ENCODE assay signal across 17 cellular contexts in the genomic region with DNA sequence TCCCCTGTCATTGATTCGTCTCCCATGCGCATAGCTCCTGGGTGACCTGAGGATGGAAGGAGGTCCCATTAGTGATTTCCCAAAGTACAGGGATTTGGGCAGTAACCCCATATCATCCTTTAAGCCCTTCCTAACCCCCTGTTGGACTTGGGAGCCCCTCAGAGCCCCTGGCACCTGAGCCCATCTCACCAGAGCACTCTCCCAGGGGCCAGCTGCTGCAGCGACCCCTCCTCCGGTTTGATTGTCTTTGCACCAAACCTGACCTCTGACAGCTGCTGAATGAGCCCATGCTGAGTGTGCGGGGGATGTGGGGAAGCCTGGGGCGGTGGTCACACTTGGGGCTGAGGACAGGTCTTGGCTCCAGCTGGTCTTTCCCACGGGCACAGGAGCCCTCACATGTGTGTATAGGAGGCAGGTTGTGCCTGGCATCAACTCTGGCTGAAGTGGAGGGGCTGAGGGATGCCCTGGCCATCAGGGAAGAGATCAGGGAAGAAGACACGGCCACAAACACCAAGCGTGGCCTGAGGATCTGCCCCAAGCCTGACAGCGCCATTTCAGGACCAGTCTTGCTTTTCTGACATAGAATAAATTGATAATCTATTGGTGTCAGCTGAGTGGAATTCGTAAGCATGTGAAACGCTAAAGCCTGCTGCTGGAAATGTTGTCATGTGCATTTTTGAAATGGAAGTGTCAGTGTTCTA.
"Had no signal": no experiment of that assay in that cellular context is flagged by ENCODE, and none has a peak within 500 bp of the region (broad histone marks: within the 10 kb centered on the region; RNA-seq: fewer than 3 reads in every experiment).

No MANE protein-coding gene starts in this region.

- H3K4me1 ChIP-seq: body of pancreas, lower lobe of right lung, testis, upper lobe of right lung had no signal

- H3K27ac ChIP-seq: body of pancreas, hepatocyte, lower lobe of right lung, SK-N-MC, skin epidermis, stomach, testis, upper lobe of right lung, WERI-Rb-1 had no signal

- H3K9me3 ChIP-seq: body of pancreas, lower lobe of right lung, testis, upper lobe of right lung had no signal

- H3K36me3 ChIP-seq: lower lobe of right lung, stomach, upper lobe of right lung, WERI-Rb-1 had no signal

- H3K4me3 ChIP-seq: body of pancreas, hepatocyte, lower lobe of right lung, SK-N-MC, skin epidermis, stomach, testis, upper lobe of right lung had no signal

- H3K27me3 ChIP-seq: body of pancreas, hepatocyte, stomach, testis, upper lobe of right lung had no signal

- DNase-seq: activated CD4-positive, alpha-beta T cell treated with anti-CD3 and anti-CD28 coated beads for 1 hour; activated naive CD8-positive, alpha-beta T cell treated with anti-CD3 and anti-CD28 coated beads, Interleukin-2, amount 10 ng/mL, durations not matched to agents 7 days and 5 days; activated T-cell treated with anti-CD3 and anti-CD28 coated beads for 4 hours; body of pancreas; central memory CD4-positive, alpha-beta T cell; effector CD4-positive, alpha-beta T cell; left colon; lower lobe of right lung; nucleus accumbens; posterior cingulate gyrus; stomach; testis; upper lobe of right lung; WERI-Rb-1 had no signal
